Comparison of ENCODE assay signal across 10 cellular contexts in the genomic region with DNA sequence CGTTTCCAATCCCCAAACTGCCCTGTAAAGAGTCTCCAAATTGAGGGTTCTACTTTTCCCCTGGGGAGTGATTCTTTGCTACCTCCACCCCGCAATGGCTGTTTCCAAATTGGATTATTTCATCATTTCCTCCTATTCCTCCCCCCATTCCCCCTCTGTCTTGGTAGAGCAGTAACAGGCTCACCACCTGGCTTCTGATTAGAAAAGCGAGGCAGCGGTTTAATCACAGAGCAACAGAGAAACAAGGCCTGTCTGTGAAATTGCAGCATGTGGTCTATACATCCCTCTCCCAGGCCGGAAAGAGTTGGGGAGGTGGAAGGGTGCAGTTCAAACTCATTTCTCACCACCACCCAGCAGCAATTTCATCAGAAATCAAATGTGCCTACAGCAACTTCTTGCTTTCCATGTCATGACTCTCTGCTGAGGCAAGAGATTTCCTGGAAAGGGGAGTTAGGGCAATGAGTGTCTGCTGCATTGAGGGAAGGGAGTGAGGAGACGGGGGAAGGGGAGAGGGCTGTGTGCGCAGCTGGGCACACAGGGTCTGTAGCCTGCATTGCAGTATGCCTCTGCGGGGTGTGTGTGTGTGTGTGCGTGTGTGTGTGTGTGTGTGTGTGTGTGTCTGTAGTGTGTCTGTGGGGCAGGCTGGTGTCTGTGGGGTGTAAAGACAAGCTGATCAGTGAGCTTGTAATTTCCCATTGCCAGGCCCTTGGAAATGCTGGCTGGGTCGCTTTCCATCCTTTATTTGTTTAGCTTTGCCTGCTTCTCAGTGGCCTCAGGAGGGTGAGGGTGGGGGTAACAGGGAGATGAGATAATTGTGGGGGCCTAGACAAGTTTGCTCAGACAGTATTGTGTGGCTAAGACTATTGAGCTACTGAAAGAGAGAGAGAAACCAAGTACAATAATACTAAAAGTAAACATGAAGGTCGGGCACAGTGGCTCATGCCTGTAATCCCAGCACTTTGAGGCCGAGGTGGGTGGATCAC. TPM values are rescaled to one million over a fixed set of nuclear protein-coding genes. Genes with fewer than 3 reads are reported as not detected.
A peak's percentile ranks its signal among the peaks of the same experiment; 100 is the strongest.
DNase-seq lines count a peak whose midpoint lies in the region; ATAC-seq and TF ChIP-seq lines count a peak whose summit lies in the region.
"Had no signal": no experiment of that assay in that cellular context is flagged by ENCODE, and none has a peak within 500 bp of the region (broad histone marks: within the 10 kb centered on the region; RNA-seq: fewer than 3 reads in every experiment).

No MANE protein-coding gene starts in this region.

- H3K4me1 ChIP-seq in NT2/D1 (ENCODE audit: insufficient read depth, insufficient read length) (peaks cover 8% of the 10 kb centered on the region), upper lobe of right lung (no peaks in the 10 kb centered on the region)

- H3K4me3 ChIP-seq in NT2/D1 (ENCODE audit: insufficient read length, low read depth) (no peak overlapping the region), upper lobe of right lung (no peak overlapping the region)

- TF ChIP-seq CTCF in upper lobe of right lung (IDR thresholded peaks at IDR 0.05): no peak
- TF ChIP-seq CTCF in GM10266 (IDR thresholded peaks at IDR 0.05; ENCODE audit: control insufficient read depth, insufficient read depth, low read depth, missing control alignments): no peak

- H3K27me3 ChIP-seq in NT2/D1 (ENCODE audit: insufficient read depth, insufficient read length): no peaks in the 10 kb centered on the region
- no peaks in the 10 kb centered on the region for H3K27me3 ChIP-seq in upper lobe of right lung

- ATAC-seq in esophagus mucosa (peak; percentile 24), upper lobe of right lung (peak; percentile 52)

- peak overlapping the region; percentile 53 for H3K9ac ChIP-seq in NT2/D1 (ENCODE audit: insufficient read length, low read depth)

- H3K36me3 ChIP-seq in NT2/D1 (ENCODE audit: insufficient read depth, insufficient read length, low read length) (no peaks in the 10 kb centered on the region), upper lobe of right lung (no peaks in the 10 kb centered on the region)

- H3K9me3 ChIP-seq in NT2/D1 (ENCODE audit: insufficient read depth, low read length) (no peaks in the 10 kb centered on the region), upper lobe of right lung (no peaks in the 10 kb centered on the region)

- no peak overlapping the region for H3K27ac ChIP-seq in upper lobe of right lung

- intact Hi-C loops in upper lobe of right lung (cut with DNase I): no loop called here

- peak; percentile 10 for DNase-seq in stimulated activated CD4-positive, alpha-beta T cell treated with anti-CD3 and anti-CD28 coated beads, Interleukin-1b, Interleukin-23, amount 100 ng/mL, for 48 hours
- no peak for DNase-seq in stimulated activated CD4-positive, alpha-beta T cell treated with anti-CD3 and anti-CD28 coated beads, Interleukin-2, amount 100 ng/mL, for 48 hours
- DNase-seq in NT2/D1 (ENCODE audit: low read depth, low spot score) (no peak), upper lobe of right lung (no peak), GM10266 (ENCODE audit: extremely low spot score) (no peak), COLO829 (ENCODE audit: low spot score) (no peak), putamen (ENCODE audit: low spot score) (no peak)
- DNase-seq: activated CD4-positive, alpha-beta T cell treated with anti-CD3 and anti-CD28 coated beads for 1 hour; Calu3 had no signal

RNA-seq across cellular contexts. Expression of a gene that starts 13.5 kb away (rescaled TPM):
- total RNA-seq in esophagus mucosa: 192 TPM
- 46.1 TPM for total RNA-seq in upper lobe of right lung
